ENCODE assay signal across 8 cellular contexts in genomic region chr14:61537567-61538463, GRCh38.
DNase-seq lines count a peak whose midpoint lies in the region; ATAC-seq and TF ChIP-seq lines count a peak whose summit lies in the region.

No MANE protein-coding gene starts in this region.

- intact Hi-C loops in psoas muscle (cut with DNase I) (no loop called here), testis (cut with DNase I; ENCODE audit: low total_unique reads) (no loop called here), uterus (cut with DNase I; ENCODE audit: low total_unique reads) (no loop called here)

- TF ChIP-seq POLR2A in testis (IDR thresholded peaks at IDR 0.05) (no peak), uterus (IDR thresholded peaks at IDR 0.05) (no peak)

- ATAC-seq in psoas muscle: peak; percentile 75 to 87 (median 84)
- ATAC-seq in GM21619 (IDR thresholded peaks at IDR 0.05; ENCODE audit: unreplicated experiment): no peak

- H3K27me3 ChIP-seq in psoas muscle (ENCODE audit: insufficient read depth in 3 of 3, low read length in 2 of 3) (no peaks in the 10 kb centered on the region), testis (no peaks in the 10 kb centered on the region), uterus (no peaks in the 10 kb centered on the region)

- no peaks in the 10 kb centered on the region for H3K9me3 ChIP-seq in psoas muscle
- H3K9me3 ChIP-seq in testis: no peaks in the 10 kb centered on the region
- H3K9me3 ChIP-seq in uterus: no peaks in the 10 kb centered on the region

- peaks cover 55% of the 10 kb centered on the region for H3K4me1 Mint-ChIP-seq in activated CD4-positive, alpha-beta T cell treated with anti-CD3 and anti-CD28 coated beads, Interleukin-2, amount 10 ng/mL, durations not matched to agents 7 days and 5 days

- TF ChIP-seq CTCF in LNCaP clone FGC (IDR thresholded peaks at IDR 0.05; ENCODE audit: control insufficient read depth, extremely low read depth, insufficient read depth): no peak
- no peak for TF ChIP-seq CTCF in fibroblast of the aortic adventitia (IDR thresholded peaks at IDR 0.05; ENCODE audit: insufficient read depth, low read length)
- no peak for TF ChIP-seq CTCF in psoas muscle (IDR thresholded peaks at IDR 0.05)
- no peak for TF ChIP-seq CTCF in testis (IDR thresholded peaks at IDR 0.05)
- TF ChIP-seq CTCF in uterus (IDR thresholded peaks at IDR 0.05): no peak

- H3K9me3 Mint-ChIP-seq in activated CD4-positive, alpha-beta T cell treated with anti-CD3 and anti-CD28 coated beads, Interleukin-2, amount 10 ng/mL, durations not matched to agents 7 days and 5 days: no peaks in the 10 kb centered on the region

- no peaks in the 10 kb centered on the region for H3K27me3 Mint-ChIP-seq in activated CD4-positive, alpha-beta T cell treated with anti-CD3 and anti-CD28 coated beads, Interleukin-2, amount 10 ng/mL, durations not matched to agents 7 days and 5 days

- DNase-seq in ELR (ENCODE audit: low read depth) (peak; percentile 79), LNCaP clone FGC (ENCODE audit: low read depth) (peak; percentile 99), fibroblast of the aortic adventitia (ENCODE audit: low read depth) (peak; percentile 93), psoas muscle (no peak), testis (no peak), uterus (no peak)
- DNase-seq in activated CD4-positive, alpha-beta T cell treated with anti-CD3 and anti-CD28 coated beads, Interleukin-2, amount 10 ng/mL, durations not matched to agents 7 days and 5 days: no peak

- H3K4me3 ChIP-seq in LNCaP clone FGC (ENCODE audit: low read depth, low read length) (no peak overlapping the region), fibroblast of the aortic adventitia (ENCODE audit: low read depth, low read length) (no peak overlapping the region), psoas muscle (no peak overlapping the region), testis (no peak overlapping the region), uterus (no peak overlapping the region)

- H3K36me3 Mint-ChIP-seq in activated CD4-positive, alpha-beta T cell treated with anti-CD3 and anti-CD28 coated beads, Interleukin-2, amount 10 ng/mL, durations not matched to agents 7 days and 5 days (ENCODE audit: low read depth): peaks cover 87% of the 10 kb centered on the region

- peaks cover 16% of the 10 kb centered on the region for H3K4me1 ChIP-seq in psoas muscle
- peaks cover 20% of the 10 kb centered on the region for H3K4me1 ChIP-seq in testis
- H3K4me1 ChIP-seq in uterus: no peaks in the 10 kb centered on the region

- H3K4me3 Mint-ChIP-seq in activated CD4-positive, alpha-beta T cell treated with anti-CD3 and anti-CD28 coated beads, Interleukin-2, amount 10 ng/mL, durations not matched to agents 7 days and 5 days: no peak overlapping the region

- 53 to 56% (median 54%) methylated on average over 8 of the region's 8 CpGs for WGBS in psoas muscle, 3 donors
- WGBS in testis, 2 donors: 58 to 73% methylated on average over 8 of the region's 8 CpGs

- POLR2A ChIA-PET in activated CD4-positive, alpha-beta T cell treated with anti-CD3 and anti-CD28 coated beads, Interleukin-2, amount 10 ng/mL, durations not matched to agents 7 days and 5 days (lab: Charles Lee): no interaction called here

- H3K27ac ChIP-seq in psoas muscle (peak overlapping the region; percentile 2), testis (no peak overlapping the region), uterus (peak overlapping the region in 1 of 2 donors; percentile 19)

- H3K27ac Mint-ChIP-seq in activated CD4-positive, alpha-beta T cell treated with anti-CD3 and anti-CD28 coated beads, Interleukin-2, amount 10 ng/mL, durations not matched to agents 7 days and 5 days: peak overlapping the region; percentile 36

- H3K36me3 ChIP-seq in psoas muscle (ENCODE audit: insufficient read depth in 1 of 2, low read depth in 1 of 2) (no peaks in the 10 kb centered on the region), testis (ENCODE audit: low read depth, missing control alignments) (no peaks in the 10 kb centered on the region), uterus (no peaks in the 10 kb centered on the region)

- CTCF ChIA-PET in activated CD4-positive, alpha-beta T cell treated with anti-CD3 and anti-CD28 coated beads, Interleukin-2, amount 10 ng/mL, durations not matched to agents 7 days and 5 days (lab: Charles Lee): interaction anchor here (0.8 to 1.6 kb wide), 6 partner anchors 9 to 35 kb away, joined by 3 to 7 read pairs (median 4); no protein-coding TSS in a partner anchor

Comparison
In these comparisons a context has a peak if more than half of its experiments do, and no peak if none do; other contexts are left out.
1. DNase-seq: peak in ELR (single experiment), LNCaP clone FGC (single experiment) and fibroblast of the aortic adventitia (single experiment); none in activated CD4-positive, alpha-beta T cell treated with anti-CD3 and anti-CD28 coated beads, Interleukin-2, amount 10 ng/mL, durations not matched to agents 7 days and 5 days (single experiment), psoas muscle (0 of 2), testis (single experiment) and uterus (0 of 2).